In genomic region chr5:158759276-158759675, GRCh38 we compare ENCODE assay signal across 25 cellular contexts.
A peak's percentile ranks its signal among the peaks of the same experiment; 100 is the strongest.
DNase-seq lines count a peak whose midpoint lies in the region; ATAC-seq, FAIRE-seq and TF ChIP-seq lines count a peak whose summit lies in the region.
"Had no signal": no experiment of that assay in that cellular context is flagged by ENCODE, and none has a peak within 500 bp of the region (broad histone marks: within the 10 kb centered on the region; RNA-seq: fewer than 3 reads in every experiment).

No MANE protein-coding gene starts in this region.

- H3K9ac ChIP-seq in OCI-LY1 (ENCODE audit: low read length) = no peak overlapping the region

- no peaks in the 10 kb centered on the region for H4K20me1 ChIP-seq in OCI-LY1 (ENCODE audit: insufficient read depth, low read length)

- no peaks in the 10 kb centered on the region for H3K9me3 ChIP-seq in OCI-LY1 (ENCODE audit: low read length)
- H3K9me3 ChIP-seq: heart left ventricle, ovary, spleen, thyroid gland had no signal

- FAIRE-seq in HTR-8/SVneo (lab: Jason Lieb, UNC) = no peak
- FAIRE-seq: endothelial cell of umbilical vein had no signal

- H3K4me3 ChIP-seq in OCI-LY1 (ENCODE audit: low read depth, low read length, poor library complexity, severe bottlenecking) (no peak overlapping the region), fibroblast of mammary gland (ENCODE audit: control insufficient read depth, low read depth, low read length) (no peak overlapping the region)
- H3K4me3 ChIP-seq: heart left ventricle, ovary, spleen, thyroid gland had no signal

- peaks cover 19% of the 10 kb centered on the region for H3K36me3 Mint-ChIP-seq in IgD-negative memory B cell
- peaks cover 46% of the 10 kb centered on the region for H3K36me3 Mint-ChIP-seq in stimulated activated memory B cell treated with anti-CD40 and anti-IgM and Interleukin-4, amounts not matched to agents 10 μg/mL and 1 μg/mL and 100 μg/mL, for 72 hours
- H3K36me3 Mint-ChIP-seq: CD4-positive, alpha-beta memory T cell had no signal

- H3K9me2 ChIP-seq in OCI-LY1 (ENCODE audit: low read depth, low read length) = no peaks in the 10 kb centered on the region

- peak overlapping the region in 2 of 3 donors; percentile 30 to 50 for H3K27ac Mint-ChIP-seq in IgD-negative memory B cell
- H3K27ac Mint-ChIP-seq in stimulated activated memory B cell treated with anti-CD40 and anti-IgM and Interleukin-4, amounts not matched to agents 10 μg/mL and 1 μg/mL and 100 μg/mL, for 72 hours = peak overlapping the region; percentile 47
- H3K27ac Mint-ChIP-seq: activated CD4-positive, alpha-beta T cell treated with anti-CD3 and anti-CD28 coated beads, Interleukin-2, amount 10 ng/mL, durations not matched to agents 7 days and 5 days; CD4-positive, alpha-beta memory T cell; dendritic cell treated with granulocyte-macrophage colony-stimulating factor and Interleukin-4, amounts not matched to agents 40 ng/mL and 50 ng/mL, for 4 days had no signal

- peaks cover 36 to 53% (median 42%) of the 10 kb centered on the region in 3 donors for H3K4me1 Mint-ChIP-seq in IgD-negative memory B cell
- H3K4me1 Mint-ChIP-seq in stimulated activated memory B cell treated with anti-CD40 and anti-IgM and Interleukin-4, amounts not matched to agents 10 μg/mL and 1 μg/mL and 100 μg/mL, for 72 hours = peaks cover 47% of the 10 kb centered on the region
- H3K4me1 Mint-ChIP-seq: activated CD4-positive, alpha-beta T cell treated with anti-CD3 and anti-CD28 coated beads, Interleukin-2, amount 10 ng/mL, durations not matched to agents 7 days and 5 days; CD4-positive, alpha-beta memory T cell had no signal

- TF ChIP-seq CTCF in OCI-LY1 (IDR thresholded peaks at IDR 0.05; ENCODE audit: low read length) (no peak), fibroblast of mammary gland (conservative IDR thresholded peaks at IDR 0.05; ENCODE audit: control insufficient read depth, insufficient read depth, low read depth, low read length) (no peak)

- no peak for ATAC-seq in stimulated activated memory B cell treated with anti-CD40 and anti-IgM and Interleukin-4, amounts not matched to agents 10 μg/mL and 1 μg/mL and 100 μg/mL, for 72 hours
- ATAC-seq in HG02642 (IDR thresholded peaks at IDR 0.05; ENCODE audit: poor library complexity, unreplicated experiment) = no peak
- ATAC-seq: HCT116; stimulated activated naive CD8-positive, alpha-beta T cell treated with anti-CD3 and anti-CD28 coated beads, Interleukin-15, Interleukin-2, amounts not matched to agents 100 U/mL and 50 U/mL, for 24 hours had no signal

- H3K27me3 ChIP-seq in OCI-LY1 (ENCODE audit: insufficient read depth, low read length) = no peaks in the 10 kb centered on the region
- H3K27me3 ChIP-seq: heart left ventricle, ovary, spleen, thyroid gland had no signal

- H3K4me1 ChIP-seq in OCI-LY1 (ENCODE audit: insufficient read depth, low read length, severe bottlenecking) = peaks cover 60% of the 10 kb centered on the region
- H3K4me1 ChIP-seq: spleen, thyroid gland had no signal

- H3K36me3 ChIP-seq in OCI-LY1 (ENCODE audit: insufficient read depth, low read length) = peaks cover 13% of the 10 kb centered on the region; the same call in 1 of the 2 replicates
- H3K36me3 ChIP-seq: heart left ventricle, ovary, spleen, thyroid gland had no signal

- no peak overlapping the region for H2AFZ ChIP-seq in OCI-LY1 (ENCODE audit: low read length)

- peak overlapping the region in 1 of 4 donors; percentile 83 for H3K4me3 Mint-ChIP-seq in IgD-negative memory B cell
- no peak overlapping the region for H3K4me3 Mint-ChIP-seq in stimulated activated memory B cell treated with anti-CD40 and anti-IgM and Interleukin-4, amounts not matched to agents 10 μg/mL and 1 μg/mL and 100 μg/mL, for 72 hours
- H3K4me3 Mint-ChIP-seq: activated CD4-positive, alpha-beta T cell treated with anti-CD3 and anti-CD28 coated beads, Interleukin-2, amount 10 ng/mL, durations not matched to agents 7 days and 5 days; CD4-positive, alpha-beta memory T cell; dendritic cell treated with granulocyte-macrophage colony-stimulating factor and Interleukin-4, amounts not matched to agents 40 ng/mL and 50 ng/mL, for 4 days; naive B cell had no signal

- H3K27ac ChIP-seq in OCI-LY1 (ENCODE audit: low read depth, low read length, poor library complexity, severe bottlenecking) = peak overlapping the region; percentile 99
- H3K27ac ChIP-seq: ovary, spleen, thyroid gland had no signal

- no peaks in the 10 kb centered on the region for H3K79me2 ChIP-seq in OCI-LY1 (ENCODE audit: insufficient read depth, low read length)

- DNase-seq in fibroblast of mammary gland (ENCODE audit: low read depth) (peak; percentile 16), NCI-H1436 (lab: John Stamatoyannopoulos, UW) (no peak), HTR-8/SVneo (ENCODE audit: insufficient read length, low spot score) (no peak), RKO (ENCODE audit: low spot score) (no peak)
- DNase-seq: activated CD4-positive, alpha-beta T cell treated with anti-CD3 and anti-CD28 coated beads, Interleukin-2, amount 10 ng/mL, durations not matched to agents 7 days and 5 days; activated naive CD4-positive, alpha-beta T cell; activated T-cell treated with anti-CD3 and anti-CD28 coated beads, Interleukin-2, amount 50 U/mL, for 48 hours; CD4-positive, alpha-beta memory T cell; DMS 273 treated with DMSO at 0.1 percent for 48 hours; heart left ventricle; MM.1S; naive B cell; NCI-H2227 treated with DMSO at 0.1 percent for 48 hours; ovary; spleen; stimulated activated CD4-positive, alpha-beta T cell treated with anti-CD3 and anti-CD28 coated beads, Interleukin-4, amount 100 ng/mL, for 24 hours; stimulated activated naive CD8-positive, alpha-beta T cell treated with anti-CD3 and anti-CD28 coated beads, Interleukin-15, Interleukin-2, amounts not matched to agents 100 U/mL and 50 U/mL, for 24 hours; thyroid gland had no signal

- no peaks in the 10 kb centered on the region for H3F3A ChIP-seq in OCI-LY1 (ENCODE audit: insufficient read depth, low read length)

- H3K9me3 Mint-ChIP-seq in IgD-negative memory B cell = no peaks in the 10 kb centered on the region
- no peaks in the 10 kb centered on the region for H3K9me3 Mint-ChIP-seq in stimulated activated memory B cell treated with anti-CD40 and anti-IgM and Interleukin-4, amounts not matched to agents 10 μg/mL and 1 μg/mL and 100 μg/mL, for 72 hours
- H3K9me3 Mint-ChIP-seq: activated CD4-positive, alpha-beta T cell treated with anti-CD3 and anti-CD28 coated beads, Interleukin-2, amount 10 ng/mL, durations not matched to agents 7 days and 5 days; dendritic cell treated with granulocyte-macrophage colony-stimulating factor and Interleukin-4, amounts not matched to agents 40 ng/mL and 50 ng/mL, for 4 days; naive B cell had no signal

- H3K4me2 ChIP-seq in OCI-LY1 (ENCODE audit: low read length) = no peak overlapping the region

- no peaks in the 10 kb centered on the region for H3K27me3 Mint-ChIP-seq in IgD-negative memory B cell
- H3K27me3 Mint-ChIP-seq in stimulated activated memory B cell treated with anti-CD40 and anti-IgM and Interleukin-4, amounts not matched to agents 10 μg/mL and 1 μg/mL and 100 μg/mL, for 72 hours = no peaks in the 10 kb centered on the region
- H3K27me3 Mint-ChIP-seq: activated CD4-positive, alpha-beta T cell treated with anti-CD3 and anti-CD28 coated beads, Interleukin-2, amount 10 ng/mL, durations not matched to agents 7 days and 5 days; naive B cell had no signal
